24 cellular contexts compared by ENCODE assay signal in genomic region chr15:100760357-100760903, GRCh38.
DNase-seq lines count a peak whose midpoint lies in the region; ATAC-seq and TF ChIP-seq lines count a peak whose summit lies in the region.
"Had no signal": no experiment of that assay in that cellular context is flagged by ENCODE, and none has a peak within 500 bp of the region (broad histone marks: within the 10 kb centered on the region; RNA-seq: fewer than 3 reads in every experiment).

No MANE protein-coding gene starts in this region.

- H3K9me3 Mint-ChIP-seq in endothelial cell (ENCODE audit: unreplicated experiment): no peaks in the 10 kb centered on the region
- H3K9me3 Mint-ChIP-seq: activated naive CD4-positive, alpha-beta T cell treated with anti-CD3 and anti-CD28 coated beads, Interleukin-2, amount 10 ng/mL, durations not matched to agents 7 days and 5 days; endodermal cell; GM23338; natural killer cell had no signal

- H3K27me3 ChIP-seq in osteoblast (ENCODE audit: insufficient read depth, low read length): no peaks in the 10 kb centered on the region
- H3K27me3 ChIP-seq: esophagus squamous epithelium, Peyer's patch, upper lobe of left lung had no signal

- H3K9me3 ChIP-seq in osteoblast (ENCODE audit: low read depth, low read length): no peaks in the 10 kb centered on the region
- H3K9me3 ChIP-seq: esophagus squamous epithelium, gastrocnemius medialis, left lung, Peyer's patch, upper lobe of left lung had no signal

- peaks cover 43% of the 10 kb centered on the region for H3K4me1 ChIP-seq in osteoblast (ENCODE audit: insufficient read depth, low read length)
- H3K4me1 ChIP-seq: gastrocnemius medialis had no signal

- peaks cover 9% of the 10 kb centered on the region for H3K27me3 Mint-ChIP-seq in endothelial cell (ENCODE audit: unreplicated experiment)

- peaks cover 15% of the 10 kb centered on the region for H3K36me3 Mint-ChIP-seq in endothelial cell (ENCODE audit: low read depth, unreplicated experiment)
- H3K36me3 Mint-ChIP-seq: activated naive CD4-positive, alpha-beta T cell treated with anti-CD3 and anti-CD28 coated beads, Interleukin-2, amount 10 ng/mL, durations not matched to agents 7 days and 5 days; natural killer cell had no signal

- peak overlapping the region; percentile 85 for H3K27ac Mint-ChIP-seq in endothelial cell (ENCODE audit: unreplicated experiment)
- H3K27ac Mint-ChIP-seq: activated naive CD4-positive, alpha-beta T cell treated with anti-CD3 and anti-CD28 coated beads, Interleukin-2, amount 10 ng/mL, durations not matched to agents 7 days and 5 days; endodermal cell; GM23338; natural killer cell had no signal

- no peaks in the 10 kb centered on the region for H3K36me3 ChIP-seq in osteoblast (ENCODE audit: insufficient read depth, low read length)
- H3K36me3 ChIP-seq: esophagus squamous epithelium, gastrocnemius medialis, left lung, Peyer's patch, upper lobe of left lung had no signal

- H3K79me2 ChIP-seq in osteoblast (ENCODE audit: insufficient read depth, low read length): no peaks in the 10 kb centered on the region

- peak overlapping the region; percentile 37 for H3K4me3 ChIP-seq in LNCaP clone FGC (ENCODE audit: low read depth, low read length)
- H3K4me3 ChIP-seq in osteoblast (ENCODE audit: insufficient read depth, low read length): no peak overlapping the region
- H3K4me3 ChIP-seq: esophagus squamous epithelium, gastrocnemius medialis, GM23338, left lung, Peyer's patch, upper lobe of left lung had no signal

- H3K4me3 Mint-ChIP-seq in endothelial cell (ENCODE audit: unreplicated experiment): no peak overlapping the region
- H3K4me3 Mint-ChIP-seq: activated naive CD4-positive, alpha-beta T cell treated with anti-CD3 and anti-CD28 coated beads, Interleukin-2, amount 10 ng/mL, durations not matched to agents 7 days and 5 days; GM23338; natural killer cell had no signal

- H4K20me1 ChIP-seq in osteoblast (ENCODE audit: insufficient read depth, low read length): no peaks in the 10 kb centered on the region

- H3K4me1 Mint-ChIP-seq in endothelial cell (ENCODE audit: unreplicated experiment): peaks cover 52% of the 10 kb centered on the region
- H3K4me1 Mint-ChIP-seq: activated naive CD4-positive, alpha-beta T cell treated with anti-CD3 and anti-CD28 coated beads, Interleukin-2, amount 10 ng/mL, durations not matched to agents 7 days and 5 days; natural killer cell had no signal

- ATAC-seq in HG03097 (IDR thresholded peaks at IDR 0.05; ENCODE audit: low FRiP score, unreplicated experiment): no peak
- ATAC-seq: gastrocnemius medialis, natural killer cell had no signal

- H2AFZ ChIP-seq in osteoblast (ENCODE audit: low read length): no peak overlapping the region

- H3K27ac ChIP-seq in C4-2B: peak overlapping the region; percentile 59
- H3K27ac ChIP-seq in osteoblast (ENCODE audit: low read depth, low read length): no peak overlapping the region
- H3K27ac ChIP-seq: gastrocnemius medialis, left lung, upper lobe of left lung had no signal

- peak; percentile 82 for DNase-seq in LNCaP clone FGC (ENCODE audit: low read depth)
- DNase-seq in endothelial cell (ENCODE audit: low spot score): no peak
- peak; percentile 60 for DNase-seq in osteoblast (ENCODE audit: insufficient read length, low spot score, missing footprints)
- no peak for DNase-seq in NCI-H82 treated with DMSO at 0.1 percent for 48 hours (lab: John Stamatoyannopoulos, UW; ENCODE audit: unreplicated experiment)
- no peak for DNase-seq in stimulated activated CD4-positive, alpha-beta T cell treated with anti-CD3 and anti-CD28 coated beads, Interleukin-12 subunit alpha, Interleukin-12 subunit beta, amount 100 ng/mL, for 4 hours
- DNase-seq: activated CD4-positive, CD25-positive, alpha-beta regulatory T cell; activated naive CD4-positive, alpha-beta T cell treated with anti-CD3 and anti-CD28 coated beads, Interleukin-2, amount 10 ng/mL, durations not matched to agents 7 days and 5 days; esophagus squamous epithelium; gastrocnemius medialis; hippocampal formation; left lung; midbrain; natural killer cell; NCI-H1092 treated with DMSO at 0.1 percent for 48 hours; NCI-H187 treated with DMSO at 0.1 percent for 48 hours; NCI-H524; NK-92 treated with Interleukin-12 subunit alpha and Interleukin-12 subunit beta, amount 100 ng/mL, for 24 hours; T-helper 1 cell; upper lobe of left lung had no signal

- no peak overlapping the region for H3K4me2 ChIP-seq in osteoblast (ENCODE audit: insufficient read depth, low read length)
- H3K4me2 ChIP-seq: GM23338 had no signal

- TF ChIP-seq CTCF in C4-2B (conservative IDR thresholded peaks at IDR 0.05) (no peak), LNCaP clone FGC (IDR thresholded peaks at IDR 0.05; ENCODE audit: control insufficient read depth, extremely low read depth, insufficient read depth) (no peak), endothelial cell (IDR thresholded peaks at IDR 0.05; ENCODE audit: unreplicated experiment) (no peak), osteoblast (IDR thresholded peaks at IDR 0.05; ENCODE audit: extremely low read depth, low read depth, low read length) (no peak)

Comparison
In these comparisons a context has a peak if more than half of its experiments do, and no peak if none do; other contexts are left out.
1. DNase-seq: peak in LNCaP clone FGC (single experiment) and osteoblast (single experiment); none in endothelial cell (single experiment), NCI-H82 treated with DMSO at 0.1 percent for 48 hours (single experiment) and stimulated activated CD4-positive, alpha-beta T cell treated with anti-CD3 and anti-CD28 coated beads, Interleukin-12 subunit alpha, Interleukin-12 subunit beta, amount 100 ng/mL, for 4 hours (single experiment).